Comparison of ENCODE assay signal across 2 cellular contexts in the genomic region with DNA sequence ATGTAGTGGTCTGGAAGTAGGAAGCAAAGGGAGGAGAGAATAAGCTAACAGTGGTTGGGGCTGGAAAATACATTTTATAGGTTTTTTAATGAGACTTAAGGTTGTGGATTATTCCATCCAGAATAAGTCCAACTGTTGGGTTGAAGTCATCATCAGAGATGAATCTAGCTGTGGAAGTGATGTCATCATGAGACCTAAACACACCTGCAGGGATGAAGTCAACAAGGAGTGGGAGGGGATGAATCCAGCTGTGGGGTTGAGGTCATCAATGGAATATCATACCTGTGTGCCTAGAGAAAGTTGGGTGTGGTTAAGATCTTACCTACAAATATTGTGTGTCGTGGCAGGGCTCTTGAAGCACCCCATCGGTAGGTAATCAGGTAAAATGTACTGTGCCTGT.
TF ChIP-seq lines count a peak whose summit lies in the region.

No MANE protein-coding gene starts in this region.

TF ChIP-seq in HEK293, 187 proteins besides CTCF, POLR2A, EP300 and RAD21 (continued from another document and continues in another):
- TF ChIP-seq, protein P1, sequence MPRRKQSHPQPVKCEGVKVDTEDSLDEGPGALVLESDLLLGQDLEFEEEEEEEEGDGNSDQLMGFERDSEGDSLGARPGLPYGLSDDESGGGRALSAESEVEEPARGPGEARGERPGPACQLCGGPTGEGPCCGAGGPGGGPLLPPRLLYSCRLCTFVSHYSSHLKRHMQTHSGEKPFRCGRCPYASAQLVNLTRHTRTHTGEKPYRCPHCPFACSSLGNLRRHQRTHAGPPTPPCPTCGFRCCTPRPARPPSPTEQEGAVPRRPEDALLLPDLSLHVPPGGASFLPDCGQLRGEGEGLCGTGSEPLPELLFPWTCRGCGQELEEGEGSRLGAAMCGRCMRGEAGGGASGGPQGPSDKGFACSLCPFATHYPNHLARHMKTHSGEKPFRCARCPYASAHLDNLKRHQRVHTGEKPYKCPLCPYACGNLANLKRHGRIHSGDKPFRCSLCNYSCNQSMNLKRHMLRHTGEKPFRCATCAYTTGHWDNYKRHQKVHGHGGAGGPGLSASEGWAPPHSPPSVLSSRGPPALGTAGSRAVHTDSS (tag by site-specific recombination; IDR thresholded peaks at IDR 0.05), result no peak
- TF ChIP-seq ZBTB48 (tag by site-specific recombination; IDR thresholded peaks at IDR 0.05), result no peak
- TF ChIP-seq, protein P2, sequence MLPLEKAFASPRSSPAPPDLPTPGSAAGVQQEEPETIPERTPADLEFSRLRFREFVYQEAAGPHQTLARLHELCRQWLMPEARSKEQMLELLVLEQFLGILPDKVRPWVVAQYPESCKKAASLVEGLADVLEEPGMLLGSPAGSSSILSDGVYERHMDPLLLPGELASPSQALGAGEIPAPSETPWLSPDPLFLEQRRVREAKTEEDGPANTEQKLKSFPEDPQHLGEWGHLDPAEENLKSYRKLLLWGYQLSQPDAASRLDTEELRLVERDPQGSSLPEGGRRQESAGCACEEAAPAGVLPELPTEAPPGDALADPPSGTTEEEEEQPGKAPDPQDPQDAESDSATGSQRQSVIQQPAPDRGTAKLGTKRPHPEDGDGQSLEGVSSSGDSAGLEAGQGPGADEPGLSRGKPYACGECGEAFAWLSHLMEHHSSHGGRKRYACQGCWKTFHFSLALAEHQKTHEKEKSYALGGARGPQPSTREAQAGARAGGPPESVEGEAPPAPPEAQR (tag by site-specific recombination; IDR thresholded peaks at IDR 0.05), result no peak
- no peak for TF ChIP-seq ZNF701 (tag by site-specific recombination; IDR thresholded peaks at IDR 0.05)
- no peak for TF ChIP-seq ZFP41 (tag by site-specific recombination; IDR thresholded peaks at IDR 0.05; ENCODE audit: borderline replicate concordance)
- TF ChIP-seq, protein P3, sequence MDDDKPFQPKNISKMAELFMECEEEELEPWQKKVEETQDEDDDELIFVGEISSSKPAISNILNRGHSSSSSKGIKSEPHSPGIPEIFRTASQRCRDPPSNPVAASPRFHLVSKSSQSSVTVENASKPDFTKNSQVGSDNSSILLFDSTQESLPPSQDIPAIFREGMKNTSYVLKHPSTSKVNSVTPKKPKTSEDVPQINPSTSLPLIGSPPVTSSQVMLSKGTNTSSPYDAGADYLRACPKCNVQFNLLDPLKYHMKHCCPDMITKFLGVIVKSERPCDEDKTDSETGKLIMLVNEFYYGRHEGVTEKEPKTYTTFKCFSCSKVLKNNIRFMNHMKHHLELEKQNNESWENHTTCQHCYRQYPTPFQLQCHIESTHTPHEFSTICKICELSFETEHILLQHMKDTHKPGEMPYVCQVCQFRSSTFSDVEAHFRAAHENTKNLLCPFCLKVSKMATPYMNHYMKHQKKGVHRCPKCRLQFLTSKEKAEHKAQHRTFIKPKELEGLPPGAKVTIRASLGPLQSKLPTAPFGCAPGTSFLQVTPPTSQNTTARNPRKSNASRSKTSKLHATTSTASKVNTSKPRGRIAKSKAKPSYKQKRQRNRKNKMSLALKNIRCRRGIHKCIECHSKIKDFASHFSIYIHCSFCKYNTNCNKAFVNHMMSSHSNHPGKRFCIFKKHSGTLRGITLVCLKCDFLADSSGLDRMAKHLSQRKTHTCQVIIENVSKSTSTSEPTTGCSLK (tag by site-specific recombination; IDR thresholded peaks at IDR 0.05), result no peak
- no peak for TF ChIP-seq ZNF610 (tag by site-specific recombination; IDR thresholded peaks at IDR 0.05; ENCODE audit: borderline replicate concordance)
- TF ChIP-seq, protein P4, sequence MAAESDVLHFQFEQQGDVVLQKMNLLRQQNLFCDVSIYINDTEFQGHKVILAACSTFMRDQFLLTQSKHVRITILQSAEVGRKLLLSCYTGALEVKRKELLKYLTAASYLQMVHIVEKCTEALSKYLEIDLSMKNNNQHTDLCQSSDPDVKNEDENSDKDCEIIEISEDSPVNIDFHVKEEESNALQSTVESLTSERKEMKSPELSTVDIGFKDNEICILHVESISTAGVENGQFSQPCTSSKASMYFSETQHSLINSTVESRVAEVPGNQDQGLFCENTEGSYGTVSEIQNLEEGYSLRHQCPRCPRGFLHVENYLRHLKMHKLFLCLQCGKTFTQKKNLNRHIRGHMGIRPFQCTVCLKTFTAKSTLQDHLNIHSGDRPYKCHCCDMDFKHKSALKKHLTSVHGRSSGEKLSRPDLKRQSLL (tag by site-specific recombination; IDR thresholded peaks at IDR 0.05), result no peak
- TF ChIP-seq ZNF184 (tag by site-specific recombination; IDR thresholded peaks at IDR 0.05), result no peak
- no peak for TF ChIP-seq ZNF324 (tag by site-specific recombination; IDR thresholded peaks at IDR 0.05)
- TF ChIP-seq SETDB1 (IDR thresholded peaks at IDR 0.05; ENCODE audit: insufficient read length, low read length), result no peak
- TF ChIP-seq ZNF239 (tag by site-specific recombination; IDR thresholded peaks at IDR 0.05), result no peak
- no peak for TF ChIP-seq ZBTB8A (tag by site-specific recombination; IDR thresholded peaks at IDR 0.05)
- peak; percentile 76; the same call in 1 of the 2 replicates for TF ChIP-seq ZBTB21 (tag by site-specific recombination; IDR thresholded peaks at IDR 0.05)
- no peak for TF ChIP-seq ZNF311 (tag by site-specific recombination; IDR thresholded peaks at IDR 0.05; ENCODE audit: borderline replicate concordance)
- no peak for TF ChIP-seq ZNF544 (tag by site-specific recombination; IDR thresholded peaks at IDR 0.05)
- no peak for TF ChIP-seq ZNF555 (tag by site-specific recombination; conservative IDR thresholded peaks at IDR 0.05)
- TF ChIP-seq ZNF366 (tag by site-specific recombination; conservative IDR thresholded peaks at IDR 0.05), result peak; percentile 24; the same call in 1 of the 2 replicates
- TF ChIP-seq GLIS1 (tag by site-specific recombination; IDR thresholded peaks at IDR 0.05), result no peak
- 0 out of 2 replicates have a peak, but pooled peaks have one; percentile 20 for TF ChIP-seq ZFP37 (tag by site-specific recombination; IDR thresholded peaks at IDR 0.05)
- TF ChIP-seq, protein P5, sequence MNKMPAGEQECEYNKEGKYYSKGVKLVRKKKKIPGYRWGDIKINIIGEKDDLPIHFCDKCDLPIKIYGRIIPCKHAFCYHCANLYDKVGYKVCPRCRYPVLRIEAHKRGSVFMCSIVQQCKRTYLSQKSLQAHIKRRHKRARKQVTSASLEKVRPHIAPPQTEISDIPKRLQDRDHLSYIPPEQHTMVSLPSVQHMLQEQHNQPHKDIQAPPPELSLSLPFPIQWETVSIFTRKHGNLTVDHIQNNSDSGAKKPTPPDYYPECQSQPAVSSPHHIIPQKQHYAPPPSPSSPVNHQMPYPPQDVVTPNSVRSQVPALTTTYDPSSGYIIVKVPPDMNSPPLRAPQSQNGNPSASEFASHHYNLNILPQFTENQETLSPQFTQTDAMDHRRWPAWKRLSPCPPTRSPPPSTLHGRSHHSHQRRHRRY (tag by site-specific recombination; IDR thresholded peaks at IDR 0.05), result no peak
- peak; percentile 63 for TF ChIP-seq ZNF629 (tag by site-specific recombination; IDR thresholded peaks at IDR 0.05)
- peak; percentile 24; the same call in 1 of the 2 replicates for TF ChIP-seq KLF8 (tag by site-specific recombination; IDR thresholded peaks at IDR 0.05)

TF ChIP-seq in H1, 55 proteins besides CTCF, POLR2A, EP300 and RAD21 (continued from another document):
- TF ChIP-seq SIRT6 (IDR thresholded peaks at IDR 0.05; ENCODE audit: low read length) (no peak), SRF (IDR thresholded peaks at IDR 0.05; ENCODE audit: low read depth, low read length) (no peak), SIX5 (IDR thresholded peaks at IDR 0.05; ENCODE audit: low read depth, low read length) (no peak), TBP (IDR thresholded peaks at IDR 0.05; ENCODE audit: low read depth, low read length) (no peak)
- TF ChIP-seq, protein P6, sequence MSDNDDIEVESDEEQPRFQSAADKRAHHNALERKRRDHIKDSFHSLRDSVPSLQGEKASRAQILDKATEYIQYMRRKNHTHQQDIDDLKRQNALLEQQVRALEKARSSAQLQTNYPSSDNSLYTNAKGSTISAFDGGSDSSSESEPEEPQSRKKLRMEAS (IDR thresholded peaks at IDR 0.05), result no peak
- TF ChIP-seq, protein P7, sequence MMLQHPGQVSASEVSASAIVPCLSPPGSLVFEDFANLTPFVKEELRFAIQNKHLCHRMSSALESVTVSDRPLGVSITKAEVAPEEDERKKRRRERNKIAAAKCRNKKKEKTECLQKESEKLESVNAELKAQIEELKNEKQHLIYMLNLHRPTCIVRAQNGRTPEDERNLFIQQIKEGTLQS (IDR thresholded peaks at IDR 0.05; ENCODE audit: insufficient read depth, low read depth, low read length), result no peak
- TF ChIP-seq, protein P8, sequence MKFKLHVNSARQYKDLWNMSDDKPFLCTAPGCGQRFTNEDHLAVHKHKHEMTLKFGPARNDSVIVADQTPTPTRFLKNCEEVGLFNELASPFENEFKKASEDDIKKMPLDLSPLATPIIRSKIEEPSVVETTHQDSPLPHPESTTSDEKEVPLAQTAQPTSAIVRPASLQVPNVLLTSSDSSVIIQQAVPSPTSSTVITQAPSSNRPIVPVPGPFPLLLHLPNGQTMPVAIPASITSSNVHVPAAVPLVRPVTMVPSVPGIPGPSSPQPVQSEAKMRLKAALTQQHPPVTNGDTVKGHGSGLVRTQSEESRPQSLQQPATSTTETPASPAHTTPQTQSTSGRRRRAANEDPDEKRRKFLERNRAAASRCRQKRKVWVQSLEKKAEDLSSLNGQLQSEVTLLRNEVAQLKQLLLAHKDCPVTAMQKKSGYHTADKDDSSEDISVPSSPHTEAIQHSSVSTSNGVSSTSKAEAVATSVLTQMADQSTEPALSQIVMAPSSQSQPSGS (IDR thresholded peaks at IDR 0.05; ENCODE audit: low read length), result no peak
TF ChIP-seq in H1: peak in this region for 0.
